In the genomic region with DNA sequence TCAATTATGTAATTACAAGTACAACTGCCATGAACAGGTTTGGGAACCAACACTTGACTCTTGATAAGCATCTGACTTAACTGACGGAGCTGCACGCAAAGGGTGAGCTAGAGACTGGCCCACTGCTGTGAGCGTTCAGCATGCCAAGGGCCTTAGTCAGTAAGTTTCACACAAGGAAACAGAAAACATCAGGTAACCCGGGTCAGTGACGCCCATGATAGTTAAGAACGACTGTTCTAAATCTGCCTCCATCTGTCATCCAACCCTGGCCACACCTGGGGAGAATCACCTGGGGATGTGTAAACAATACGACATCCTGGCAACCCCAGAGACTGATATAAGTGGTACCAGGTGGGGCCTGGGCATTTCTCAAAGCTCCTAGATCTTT, we compare ENCODE assay signal across 1 cellular context.
TF ChIP-seq lines count a peak whose summit lies in the region.

No MANE protein-coding gene starts in this region.

TF ChIP-seq in A549, 52 proteins besides CTCF, POLR2A, EP300 and RAD21 (continued from another document):
- TF ChIP-seq BCL3 (IDR thresholded peaks at IDR 0.05) = 0 out of 3 replicates have a peak, but pooled peaks have one; percentile 6
- peak; percentile 70; the same call in 1 of the 2 replicates for TF ChIP-seq GATA3 (IDR thresholded peaks at IDR 0.05; ENCODE audit: borderline replicate concordance)
- peak; percentile 59; the same call in 1 of the 2 replicates for TF ChIP-seq RARB (CRISPR knock-in tag; IDR thresholded peaks at IDR 0.05)
- 0 out of 2 replicates have a peak, but pooled peaks have one; percentile 17 for TF ChIP-seq HOXB13 (CRISPR knock-in tag; IDR thresholded peaks at IDR 0.05; ENCODE audit: low read depth)
